31 cellular contexts compared by ENCODE assay signal in genomic region chr6:25851961-25852360, GRCh38. TPM values are rescaled to one million over a fixed set of nuclear protein-coding genes. Genes with fewer than 3 reads are reported as not detected.
"Had no signal": no experiment of that assay in that cellular context is flagged by ENCODE, and none has a peak within 500 bp of the region (broad histone marks: within the 10 kb centered on the region; RNA-seq: fewer than 3 reads in every experiment).

No MANE protein-coding gene starts in this region.

- H3K27ac Mint-ChIP-seq: activated naive CD4-positive, alpha-beta T cell treated with anti-CD3 and anti-CD28 coated beads, Interleukin-2, amount 10 ng/mL, durations not matched to agents 7 days and 5 days; brain; dendritic cell treated with granulocyte-macrophage colony-stimulating factor and Interleukin-4, amounts not matched to agents 40 ng/mL and 50 ng/mL, for 4 days; nephron progenitor cell; stimulated activated naive CD8-positive, alpha-beta T cell treated with anti-CD3 and anti-CD28 coated beads, Interleukin-15, Interleukin-2, amounts not matched to agents 100 ng/mL and 50 ng/mL, for 24 hours had no signal

- H3K36me3 Mint-ChIP-seq: activated naive CD4-positive, alpha-beta T cell treated with anti-CD3 and anti-CD28 coated beads, Interleukin-2, amount 10 ng/mL, durations not matched to agents 7 days and 5 days; brain had no signal

- H3K9me3 Mint-ChIP-seq: activated naive CD4-positive, alpha-beta T cell treated with anti-CD3 and anti-CD28 coated beads, Interleukin-2, amount 10 ng/mL, durations not matched to agents 7 days and 5 days; dendritic cell treated with granulocyte-macrophage colony-stimulating factor and Interleukin-4, amounts not matched to agents 40 ng/mL and 50 ng/mL, for 4 days; nephron progenitor cell had no signal

- H3K27me3 Mint-ChIP-seq: dendritic cell treated with granulocyte-macrophage colony-stimulating factor and Interleukin-4, amounts not matched to agents 40 ng/mL and 50 ng/mL, for 4 days had no signal

- H3K4me1 Mint-ChIP-seq: brain, nephron progenitor cell had no signal

- ATAC-seq: heart right ventricle, lower lobe of right lung, mucosa of descending colon, pancreas, psoas muscle had no signal

- FAIRE-seq: kidney, pancreas had no signal

- DNase-seq: activated CD4-positive, alpha-beta T cell treated with anti-CD3 and anti-CD28 coated beads, Interleukin-2, amount 50 U/mL, for 1 hour; activated CD8-positive, alpha-beta memory T cell treated with anti-CD3 and anti-CD28 coated beads, Interleukin-2, amount 50 U/mL, for 4 hours; activated effector memory CD4-positive, alpha-beta T cell treated with anti-CD3 and anti-CD28 coated beads, Interleukin-2, amount 50 U/mL, for 16 hours; activated naive CD4-positive, alpha-beta T cell treated with anti-CD3 and anti-CD28 coated beads, Interleukin-2, amount 10 ng/mL, durations not matched to agents 7 days and 5 days; activated T-cell treated with anti-CD3 and anti-CD28 coated beads, Interleukin-2, amount 50 U/mL, for 48 hours; aorta; effector CD4-positive, alpha-beta T cell; erythroblast; foreskin fibroblast; heart right ventricle; kidney; lower lobe of right lung; mesendoderm; mucosa of descending colon; nephron progenitor cell; pancreas; psoas muscle; stimulated activated CD4-positive, alpha-beta T cell treated with anti-CD3 and anti-CD28 coated beads, Interleukin-12 subunit alpha, Interleukin-12 subunit beta, amount 100 ng/mL, for 4 hours; stimulated activated CD4-positive, alpha-beta T cell treated with anti-CD3 and anti-CD28 coated beads, Interleukin-4, amount 100 ng/mL, for 4 hours; substantia nigra; SW 1271; T1000; tibial artery had no signal

- H3K4me3 Mint-ChIP-seq: activated naive CD4-positive, alpha-beta T cell treated with anti-CD3 and anti-CD28 coated beads, Interleukin-2, amount 10 ng/mL, durations not matched to agents 7 days and 5 days; brain; dendritic cell treated with granulocyte-macrophage colony-stimulating factor and Interleukin-4, amounts not matched to agents 40 ng/mL and 50 ng/mL, for 4 days; nephron progenitor cell; stimulated activated naive CD8-positive, alpha-beta T cell treated with anti-CD3 and anti-CD28 coated beads, Interleukin-15, Interleukin-2, amounts not matched to agents 100 ng/mL and 50 ng/mL, for 24 hours had no signal

RNA-seq across cellular contexts. Expression of gene SLC17A1, which starts 20.1 kb away (rescaled TPM):
- total RNA-seq: aorta, cardiac septum, chondrocyte, fibroblast of lung, heart right ventricle, lower lobe of right lung, mucosa of descending colon, pancreas, psoas muscle, right atrium auricular region, ureter had no signal

RNA-seq across cellular contexts. Expression of gene SLC17A3, which starts 22.1 kb away (rescaled TPM):
- total RNA-seq: aorta, cardiac septum, chondrocyte, fibroblast of lung, heart right ventricle, lower lobe of right lung, mucosa of descending colon, pancreas, psoas muscle, right atrium auricular region, ureter had no signal
